In the genomic region with DNA sequence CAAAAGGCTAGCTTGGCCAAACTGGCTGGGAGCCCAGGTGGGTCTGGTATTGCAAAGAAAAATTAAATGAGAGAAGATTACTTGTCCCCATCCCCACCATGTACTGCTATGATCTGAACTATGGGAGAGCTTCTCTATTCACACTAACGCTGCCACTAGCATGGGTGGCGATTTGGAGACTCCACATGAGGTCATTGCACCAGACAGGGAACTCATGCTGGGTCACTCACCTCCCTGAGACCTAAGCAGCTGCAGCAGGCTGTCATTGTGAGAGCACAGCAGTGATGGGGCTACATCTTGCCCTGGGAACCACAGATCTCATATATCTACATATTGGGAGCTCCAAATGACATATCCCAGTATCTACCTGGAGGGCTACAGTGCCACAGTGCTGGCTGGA, we compare ENCODE assay signal across 32 cellular contexts.
"Had no signal": no experiment of that assay in that cellular context is flagged by ENCODE, and none has a peak within 500 bp of the region (broad histone marks: within the 10 kb centered on the region; RNA-seq: fewer than 3 reads in every experiment).

No MANE protein-coding gene starts in this region.

- H3K4me1 ChIP-seq: SJCRH30 had no signal

- H3K9ac ChIP-seq: KMS-11, SK-N-SH had no signal

- ATAC-seq: activated T-helper 17 cell treated with anti-CD3 and anti-CD28 coated beads, Interleukin-2, amount 50 U/mL, for 72 hours; Panc1; Right ventricle myocardium inferior had no signal

- H3K36me3 ChIP-seq: cardiac muscle cell, SJCRH30 had no signal

- H3K27me3 ChIP-seq: cardiac muscle cell had no signal

- H3K27me3 Mint-ChIP-seq: activated CD4-positive, alpha-beta memory T cell treated with anti-CD3 and anti-CD28 coated beads, Interleukin-2, amount 10 ng/mL, durations not matched to agents 7 days and 5 days had no signal

- H3K4me3 ChIP-seq: cardiac muscle cell, SJCRH30 had no signal

- H3K9me2 ChIP-seq: SK-N-SH had no signal

- H3K4me3 Mint-ChIP-seq: activated CD4-positive, alpha-beta memory T cell treated with anti-CD3 and anti-CD28 coated beads, Interleukin-2, amount 10 ng/mL, durations not matched to agents 7 days and 5 days; activated CD4-positive, alpha-beta T cell treated with anti-CD3 and anti-CD28 coated beads, Interleukin-2, amount 10 ng/mL, durations not matched to agents 7 days and 5 days; activated naive CD4-positive, alpha-beta T cell treated with anti-CD3 and anti-CD28 coated beads for 36 hours; activated naive CD8-positive, alpha-beta T cell; activated T-helper 17 cell treated with anti-CD3 and anti-CD28 coated beads, Interleukin-2, amount 50 U/mL, for 72 hours; brain had no signal

- H3K4me2 ChIP-seq: KMS-11, SK-N-SH had no signal

- H3K4me1 Mint-ChIP-seq: activated CD4-positive, alpha-beta memory T cell treated with anti-CD3 and anti-CD28 coated beads, Interleukin-2, amount 10 ng/mL, durations not matched to agents 7 days and 5 days; activated T-helper 17 cell treated with anti-CD3 and anti-CD28 coated beads, Interleukin-2, amount 50 U/mL, for 72 hours; brain had no signal

- DNase-seq: activated CD4-positive, alpha-beta memory T cell treated with anti-CD3 and anti-CD28 coated beads, Interleukin-2, amount 10 ng/mL, durations not matched to agents 7 days and 5 days; activated CD4-positive, alpha-beta T cell treated with anti-CD3 and anti-CD28 coated beads, Interleukin-2, amount 10 ng/mL, durations not matched to agents 7 days and 5 days; activated CD4-positive, CD25-positive, alpha-beta regulatory T cell; activated gamma-delta T cell; activated naive CD4-positive, alpha-beta T cell treated with anti-CD3 and anti-CD28 coated beads for 36 hours; activated T-cell treated with anti-CD3 and anti-CD28 coated beads for 4 hours; activated T-cell treated with anti-CD3 and anti-CD28 coated beads, Interleukin-2, amount 50 U/mL, for 48 hours; amygdala; cerebellar nuclear complex; MV-4-11; NCI-H1092 treated with DMSO at 0.1 percent for 48 hours; NCI-H1436 treated with DMSO at 0.1 percent for 48 hours; NCI-H2029; NCI-H2107; NCI-H2171 treated with DMSO at 0.1 percent for 48 hours; NCI-H345; NCI-H510A; NCI-H526 treated with DMSO at 0.1 percent for 48 hours; NK-92 treated with Interleukin-12 subunit alpha and Interleukin-12 subunit beta, amount 100 ng/mL, for 24 hours; OCI-M1; RPMI8226; SJCRH30; SK-N-SH; T-helper 1 cell had no signal

- H3K27ac ChIP-seq: cardiac muscle cell, KMS-11, SJCRH30, VCaP had no signal

- H3K27ac Mint-ChIP-seq: activated CD4-positive, alpha-beta memory T cell treated with anti-CD3 and anti-CD28 coated beads, Interleukin-2, amount 10 ng/mL, durations not matched to agents 7 days and 5 days; activated CD4-positive, alpha-beta T cell treated with anti-CD3 and anti-CD28 coated beads, Interleukin-2, amount 10 ng/mL, durations not matched to agents 7 days and 5 days; activated naive CD4-positive, alpha-beta T cell treated with anti-CD3 and anti-CD28 coated beads for 36 hours; activated naive CD8-positive, alpha-beta T cell; activated T-helper 17 cell treated with anti-CD3 and anti-CD28 coated beads, Interleukin-2, amount 50 U/mL, for 72 hours; brain had no signal
